Comparison of ENCODE assay signal across 8 cellular contexts in the genomic region with DNA sequence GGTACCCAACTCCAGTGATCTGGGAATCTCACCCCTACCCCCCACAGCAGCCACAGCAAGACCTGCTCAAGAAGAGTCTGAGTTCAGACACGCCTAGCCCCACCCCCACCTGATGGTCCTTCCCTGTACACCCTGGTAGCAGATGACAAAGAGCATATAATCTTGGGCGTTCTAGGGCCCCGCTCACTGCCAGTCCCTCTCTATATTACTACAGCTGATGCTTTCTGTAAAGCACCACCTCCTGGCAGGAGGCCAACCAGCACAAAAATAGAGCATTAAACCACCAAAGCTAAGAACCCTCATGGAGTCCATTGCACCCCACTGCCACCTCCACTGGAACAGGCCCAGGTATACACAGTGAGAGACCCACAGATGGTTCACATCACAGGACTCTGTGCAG.
"Had no signal": no experiment of that assay in that cellular context is flagged by ENCODE, and none has a peak within 500 bp of the region (broad histone marks: within the 10 kb centered on the region; RNA-seq: fewer than 3 reads in every experiment).

No MANE protein-coding gene starts in this region.

- H3K4me3 ChIP-seq: GM12878 had no signal

- ATAC-seq: GM12878 had no signal

- FAIRE-seq: G401.6, GM12878, GM12891, GM12892, GM18507, GM19239 had no signal

- DNase-seq: GDM1, GF-D8 had no signal
